ENCODE assay signal across 21 cellular contexts in genomic region chr9:38342532-38342931, GRCh38. TPM values are rescaled to one million over a fixed set of nuclear protein-coding genes. Genes with fewer than 3 reads are reported as not detected.
DNase-seq lines count a peak whose midpoint lies in the region; ATAC-seq and TF ChIP-seq lines count a peak whose summit lies in the region.
"Had no signal": no experiment of that assay in that cellular context is flagged by ENCODE, and none has a peak within 500 bp of the region (broad histone marks: within the 10 kb centered on the region; RNA-seq: fewer than 3 reads in every experiment).

No MANE protein-coding gene starts in this region.

- H3K27me3 Mint-ChIP-seq in activated CD8-positive, alpha-beta memory T cell treated with anti-CD3 and anti-CD28 coated beads, Interleukin-2, amount 10 ng/mL, durations not matched to agents 7 days and 5 days: peaks cover 19% of the 10 kb centered on the region
- peaks cover 33 to 41% of the 10 kb centered on the region in 2 donors for H3K27me3 Mint-ChIP-seq in natural killer cell treated with Interleukin-12 subunit alpha and Interleukin-12 subunit beta and Interleukin-15 and Interleukin-18, amount 100 ng/mL, for 72 hours
- peaks cover 13 to 21% of the 10 kb centered on the region in 2 donors for H3K27me3 Mint-ChIP-seq in natural killer cell (ENCODE audit: low read depth in 2 of 2)
- H3K27me3 Mint-ChIP-seq in endothelial cell (ENCODE audit: unreplicated experiment): peaks cover 9% of the 10 kb centered on the region

- no peaks in the 10 kb centered on the region for H3K36me3 ChIP-seq in vagina
- H3K36me3 ChIP-seq: BLaER1 had no signal

- peaks cover 18% of the 10 kb centered on the region for H3K4me1 Mint-ChIP-seq in activated CD8-positive, alpha-beta memory T cell treated with anti-CD3 and anti-CD28 coated beads, Interleukin-2, amount 10 ng/mL, durations not matched to agents 7 days and 5 days
- peaks cover 26 to 29% of the 10 kb centered on the region in 2 donors for H3K4me1 Mint-ChIP-seq in natural killer cell treated with Interleukin-12 subunit alpha and Interleukin-12 subunit beta and Interleukin-15 and Interleukin-18, amount 100 ng/mL, for 72 hours (ENCODE audit: low read depth in 2 of 2)
- H3K4me1 Mint-ChIP-seq in natural killer cell: peaks cover 18 to 24% of the 10 kb centered on the region in 2 donors
- H3K4me1 Mint-ChIP-seq in endothelial cell (ENCODE audit: unreplicated experiment): peaks cover 27% of the 10 kb centered on the region
- H3K4me1 Mint-ChIP-seq: B cell; CD4-positive, CD25-positive, alpha-beta regulatory T cell had no signal

- no peaks in the 10 kb centered on the region for H3K9me3 ChIP-seq in vagina
- H3K9me3 ChIP-seq: BLaER1, Caco-2 had no signal

- ATAC-seq in activated CD8-positive, alpha-beta memory T cell treated with anti-CD3 and anti-CD28 coated beads, Interleukin-2, amount 10 ng/mL, durations not matched to agents 7 days and 5 days: no peak
- ATAC-seq in natural killer cell treated with Interleukin-12 subunit alpha and Interleukin-12 subunit beta and Interleukin-15 and Interleukin-18, amount 100 ng/mL, for 72 hours: no peak
- ATAC-seq in natural killer cell (no peak), HG02884 (IDR thresholded peaks at IDR 0.05; ENCODE audit: unreplicated experiment) (no peak)
- ATAC-seq: CD8-positive, alpha-beta T cell; HCT116 had no signal

- no peak overlapping the region for H3K27ac ChIP-seq in vagina
- H3K27ac ChIP-seq: 22Rv1, BLaER1, C4-2B, GM23248 had no signal

- CTCF ChIA-PET in activated CD8-positive, alpha-beta memory T cell treated with anti-CD3 and anti-CD28 coated beads, Interleukin-2, amount 10 ng/mL, durations not matched to agents 7 days and 5 days (lab: Charles Lee): no interaction called here

- H3K36me3 Mint-ChIP-seq in activated CD8-positive, alpha-beta memory T cell treated with anti-CD3 and anti-CD28 coated beads, Interleukin-2, amount 10 ng/mL, durations not matched to agents 7 days and 5 days: no peaks in the 10 kb centered on the region
- H3K36me3 Mint-ChIP-seq in natural killer cell treated with Interleukin-12 subunit alpha and Interleukin-12 subunit beta and Interleukin-15 and Interleukin-18, amount 100 ng/mL, for 72 hours: no peaks in the 10 kb centered on the region
- H3K36me3 Mint-ChIP-seq in natural killer cell (no peaks in the 10 kb centered on the region), endothelial cell (ENCODE audit: low read depth, unreplicated experiment) (peaks cover 6% of the 10 kb centered on the region)
- H3K36me3 Mint-ChIP-seq: CD4-positive, CD25-positive, alpha-beta regulatory T cell; CD8-positive, alpha-beta T cell had no signal

- no peak overlapping the region for H3K4me3 Mint-ChIP-seq in activated CD8-positive, alpha-beta memory T cell treated with anti-CD3 and anti-CD28 coated beads, Interleukin-2, amount 10 ng/mL, durations not matched to agents 7 days and 5 days
- no peak overlapping the region for H3K4me3 Mint-ChIP-seq in natural killer cell treated with Interleukin-12 subunit alpha and Interleukin-12 subunit beta and Interleukin-15 and Interleukin-18, amount 100 ng/mL, for 72 hours
- H3K4me3 Mint-ChIP-seq in natural killer cell (no peak overlapping the region), endothelial cell (ENCODE audit: unreplicated experiment) (no peak overlapping the region)
- H3K4me3 Mint-ChIP-seq: B cell; CD4-positive, CD25-positive, alpha-beta regulatory T cell; CD8-positive, alpha-beta T cell; H9; HFFc6 had no signal

- no peak overlapping the region for H3K4me3 ChIP-seq in vagina
- H3K4me3 ChIP-seq: BLaER1, GM23248 had no signal

- intact Hi-C loops in natural killer cell (cut with micrococcal nuclease): no loop called here
- intact Hi-C loops in vagina (cut with DNase I): no loop called here

- no peak for TF ChIP-seq POLR2A in vagina (IDR thresholded peaks at IDR 0.05)

- no peak overlapping the region for H3K27ac Mint-ChIP-seq in activated CD8-positive, alpha-beta memory T cell treated with anti-CD3 and anti-CD28 coated beads, Interleukin-2, amount 10 ng/mL, durations not matched to agents 7 days and 5 days
- H3K27ac Mint-ChIP-seq in natural killer cell treated with Interleukin-12 subunit alpha and Interleukin-12 subunit beta and Interleukin-15 and Interleukin-18, amount 100 ng/mL, for 72 hours: peak overlapping the region; percentile 1 to 57
- H3K27ac Mint-ChIP-seq in natural killer cell: no peak overlapping the region
- peak overlapping the region; percentile 50 for H3K27ac Mint-ChIP-seq in endothelial cell (ENCODE audit: unreplicated experiment)
- H3K27ac Mint-ChIP-seq: B cell; CD4-positive, CD25-positive, alpha-beta regulatory T cell; CD8-positive, alpha-beta T cell; H9; HFFc6 had no signal

- no peaks in the 10 kb centered on the region for H3K4me1 ChIP-seq in vagina
- H3K4me1 ChIP-seq: BLaER1, Caco-2 had no signal

- TF ChIP-seq CTCF in natural killer cell (IDR thresholded peaks at IDR 0.05): no peak
- TF ChIP-seq CTCF in endothelial cell (IDR thresholded peaks at IDR 0.05; ENCODE audit: unreplicated experiment): no peak
- TF ChIP-seq CTCF in vagina (IDR thresholded peaks at IDR 0.05): no peak

- no peaks in the 10 kb centered on the region for H3K27me3 ChIP-seq in vagina
- H3K27me3 ChIP-seq: BLaER1 had no signal

- H3K9me3 Mint-ChIP-seq in activated CD8-positive, alpha-beta memory T cell treated with anti-CD3 and anti-CD28 coated beads, Interleukin-2, amount 10 ng/mL, durations not matched to agents 7 days and 5 days (ENCODE audit: low read depth): no peaks in the 10 kb centered on the region
- H3K9me3 Mint-ChIP-seq in natural killer cell treated with Interleukin-12 subunit alpha and Interleukin-12 subunit beta and Interleukin-15 and Interleukin-18, amount 100 ng/mL, for 72 hours: peaks cover 5% of the 10 kb centered on the region
- no peaks in the 10 kb centered on the region for H3K9me3 Mint-ChIP-seq in natural killer cell
- H3K9me3 Mint-ChIP-seq in endothelial cell (ENCODE audit: unreplicated experiment): no peaks in the 10 kb centered on the region
- H3K9me3 Mint-ChIP-seq: CD8-positive, alpha-beta T cell; H9; HFFc6 had no signal

- DNase-seq in activated CD8-positive, alpha-beta memory T cell treated with anti-CD3 and anti-CD28 coated beads, Interleukin-2, amount 10 ng/mL, durations not matched to agents 7 days and 5 days: peak; percentile 30
- no peak for DNase-seq in activated CD8-positive, alpha-beta memory T cell treated with anti-CD3 and anti-CD28 coated beads, Interleukin-2, amount 50 U/mL, for 4 hours
- DNase-seq in natural killer cell treated with Interleukin-12 subunit alpha and Interleukin-12 subunit beta and Interleukin-15 and Interleukin-18, amount 100 ng/mL, for 72 hours (ENCODE audit: low spot score): no peak
- DNase-seq in natural killer cell (no peak), endothelial cell (ENCODE audit: low spot score) (no peak), vagina (ENCODE audit: extremely low spot score in 2 of 2) (peak; percentile 29 to 61), HK-2 (ENCODE audit: unreplicated experiment) (no peak)
- DNase-seq: Caco-2; CD4-positive, CD25-positive, alpha-beta regulatory T cell; CD8-positive, alpha-beta T cell; DMS153; DND-41; H9; HFFc6 had no signal

RNA-seq across cellular contexts. Expression of gene ALDH1B1, which starts 50.0 kb away (rescaled TPM):
- 10 to 100 TPM; 13.5 to 16.7 TPM for total RNA-seq in activated CD8-positive, alpha-beta memory T cell treated with anti-CD3 and anti-CD28 coated beads, Interleukin-2, amount 10 ng/mL, durations not matched to agents 7 days and 5 days
- 10 to 100 TPM; 16.7 to 25.6 TPM for total RNA-seq in natural killer cell treated with Interleukin-12 subunit alpha and Interleukin-12 subunit beta and Interleukin-15 and Interleukin-18, amount 100 ng/mL, for 72 hours
- 1 to 10 TPM; 2.5 to 5.3 (median 3.5) TPM for total RNA-seq in natural killer cell
- total RNA-seq in endothelial cell (ENCODE audit: unreplicated experiment): 18.7 TPM
- 13.3 TPM for total RNA-seq in vagina

Comparison
In these comparisons a context has a peak if more than half of its experiments do, and no peak if none do; other contexts are left out.
1. DNase-seq: peak in activated CD8-positive, alpha-beta memory T cell treated with anti-CD3 and anti-CD28 coated beads, Interleukin-2, amount 10 ng/mL, durations not matched to agents 7 days and 5 days (single experiment) and vagina (2 of 2); none in activated CD8-positive, alpha-beta memory T cell treated with anti-CD3 and anti-CD28 coated beads, Interleukin-2, amount 50 U/mL, for 4 hours (single experiment), natural killer cell treated with Interleukin-12 subunit alpha and Interleukin-12 subunit beta and Interleukin-15 and Interleukin-18, amount 100 ng/mL, for 72 hours (single experiment), natural killer cell (single experiment), endothelial cell (single experiment) and HK-2 (single experiment).
2. H3K27ac Mint-ChIP-seq: peak in natural killer cell treated with Interleukin-12 subunit alpha and Interleukin-12 subunit beta and Interleukin-15 and Interleukin-18, amount 100 ng/mL, for 72 hours (2 of 2) and endothelial cell (single experiment); none in activated CD8-positive, alpha-beta memory T cell treated with anti-CD3 and anti-CD28 coated beads, Interleukin-2, amount 10 ng/mL, durations not matched to agents 7 days and 5 days (single experiment) and natural killer cell (0 of 2).